In the genomic region with DNA sequence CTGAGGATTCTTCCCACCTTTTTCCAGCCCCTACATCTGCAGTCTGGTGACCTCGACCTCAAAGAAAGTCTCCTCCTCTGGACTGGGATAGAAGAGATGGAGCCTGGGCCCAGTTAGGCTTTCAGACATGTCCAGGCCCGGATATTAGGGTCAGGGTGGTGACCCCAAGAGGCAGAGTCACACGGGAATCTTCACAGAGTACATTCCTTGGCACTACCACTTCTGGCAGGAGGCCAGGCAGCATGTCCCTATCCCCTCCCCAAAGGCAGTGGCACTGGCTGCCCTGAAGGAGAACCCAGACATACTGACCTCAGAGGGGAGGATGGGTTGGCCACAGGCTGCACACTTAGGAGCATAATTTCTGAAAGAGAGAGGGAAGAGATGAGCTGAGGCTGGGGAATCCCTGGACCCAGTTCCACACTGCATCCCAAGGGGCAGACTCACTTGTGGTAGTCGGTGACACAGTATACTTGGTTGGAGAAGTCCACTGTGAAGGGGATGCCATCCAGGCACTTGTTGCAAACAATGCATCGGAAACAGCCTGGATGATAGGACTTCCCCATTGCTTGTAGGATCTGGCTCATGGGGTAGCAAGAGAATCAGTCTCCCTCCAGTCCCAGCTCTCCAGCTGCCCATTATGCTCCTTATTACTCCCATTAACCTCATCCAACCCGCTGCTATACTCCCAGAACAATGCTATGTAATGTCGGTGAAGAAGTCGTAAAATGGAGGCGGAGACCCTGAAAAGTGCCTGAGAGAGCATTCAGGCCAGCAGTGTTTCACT, we compare ENCODE assay signal across 2 cellular contexts.
TF ChIP-seq lines count a peak whose summit lies in the region.

No MANE protein-coding gene starts in this region.

TF ChIP-seq in GM12878, 131 proteins besides CTCF, POLR2A, EP300 and RAD21:
- TF ChIP-seq, protein P1, sequence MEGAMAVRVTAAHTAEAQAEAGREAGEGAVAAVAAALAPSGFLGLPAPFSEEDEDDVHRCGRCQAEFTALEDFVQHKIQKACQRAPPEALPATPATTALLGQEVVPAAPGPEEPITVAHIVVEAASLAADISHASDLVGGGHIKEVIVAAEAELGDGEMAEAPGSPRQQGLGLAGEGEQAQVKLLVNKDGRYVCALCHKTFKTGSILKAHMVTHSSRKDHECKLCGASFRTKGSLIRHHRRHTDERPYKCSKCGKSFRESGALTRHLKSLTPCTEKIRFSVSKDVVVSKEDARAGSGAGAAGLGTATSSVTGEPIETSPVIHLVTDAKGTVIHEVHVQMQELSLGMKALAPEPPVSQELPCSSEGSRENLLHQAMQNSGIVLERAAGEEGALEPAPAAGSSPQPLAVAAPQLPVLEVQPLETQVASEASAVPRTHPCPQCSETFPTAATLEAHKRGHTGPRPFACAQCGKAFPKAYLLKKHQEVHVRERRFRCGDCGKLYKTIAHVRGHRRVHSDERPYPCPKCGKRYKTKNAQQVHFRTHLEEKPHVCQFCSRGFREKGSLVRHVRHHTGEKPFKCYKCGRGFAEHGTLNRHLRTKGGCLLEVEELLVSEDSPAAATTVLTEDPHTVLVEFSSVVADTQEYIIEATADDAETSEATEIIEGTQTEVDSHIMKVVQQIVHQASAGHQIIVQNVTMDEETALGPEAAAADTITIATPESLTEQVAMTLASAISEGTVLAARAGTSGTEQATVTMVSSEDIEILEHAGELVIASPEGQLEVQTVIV (IDR thresholded peaks at IDR 0.05; ENCODE audit: borderline replicate concordance, partially characterized antibody): no peak
- TF ChIP-seq, protein P2, sequence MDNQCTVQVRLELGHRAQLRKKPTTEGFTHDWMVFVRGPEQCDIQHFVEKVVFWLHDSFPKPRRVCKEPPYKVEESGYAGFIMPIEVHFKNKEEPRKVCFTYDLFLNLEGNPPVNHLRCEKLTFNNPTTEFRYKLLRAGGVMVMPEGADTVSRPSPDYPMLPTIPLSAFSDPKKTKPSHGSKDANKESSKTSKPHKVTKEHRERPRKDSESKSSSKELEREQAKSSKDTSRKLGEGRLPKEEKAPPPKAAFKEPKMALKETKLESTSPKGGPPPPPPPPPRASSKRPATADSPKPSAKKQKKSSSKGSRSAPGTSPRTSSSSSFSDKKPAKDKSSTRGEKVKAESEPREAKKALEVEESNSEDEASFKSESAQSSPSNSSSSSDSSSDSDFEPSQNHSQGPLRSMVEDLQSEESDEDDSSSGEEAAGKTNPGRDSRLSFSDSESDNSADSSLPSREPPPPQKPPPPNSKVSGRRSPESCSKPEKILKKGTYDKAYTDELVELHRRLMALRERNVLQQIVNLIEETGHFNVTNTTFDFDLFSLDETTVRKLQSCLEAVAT (IDR thresholded peaks at IDR 0.05): peak; percentile 82

TF ChIP-seq in liver, 16 proteins besides CTCF, POLR2A, EP300 and RAD21:
- TF ChIP-seq, protein P3, sequence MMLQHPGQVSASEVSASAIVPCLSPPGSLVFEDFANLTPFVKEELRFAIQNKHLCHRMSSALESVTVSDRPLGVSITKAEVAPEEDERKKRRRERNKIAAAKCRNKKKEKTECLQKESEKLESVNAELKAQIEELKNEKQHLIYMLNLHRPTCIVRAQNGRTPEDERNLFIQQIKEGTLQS (IDR thresholded peaks at IDR 0.05): no peak
- TF ChIP-seq NR2F2 (IDR thresholded peaks at IDR 0.05): peak; percentile 95
- no peak for TF ChIP-seq FOXA2 (IDR thresholded peaks at IDR 0.05)
